In genomic region chr6:107823047-107823557, GRCh38 we compare ENCODE assay signal across 9 cellular contexts. TPM values are rescaled to one million over a fixed set of nuclear protein-coding genes. Genes with fewer than 3 reads are reported as not detected.
DNase-seq lines count a peak whose midpoint lies in the region; ATAC-seq, FAIRE-seq and TF ChIP-seq lines count a peak whose summit lies in the region.
"Had no signal": no experiment of that assay in that cellular context is flagged by ENCODE, and none has a peak within 500 bp of the region (broad histone marks: within the 10 kb centered on the region; RNA-seq: fewer than 3 reads in every experiment).

No MANE protein-coding gene starts in this region.

- H3K27ac ChIP-seq in neural cell (ENCODE audit: low read length) (peak overlapping the region; percentile 99), kidney (ENCODE audit: low read depth in 2 of 2, low read length in 2 of 2) (no peak overlapping the region)

- peak overlapping the region; percentile 72 for H3K4me3 ChIP-seq in neural cell (ENCODE audit: low read length)
- peak overlapping the region in 1 of 2 donors; percentile 6 for H3K4me3 ChIP-seq in kidney (ENCODE audit: low read length in 2 of 2)

- ATAC-seq in HG02852 (IDR thresholded peaks at IDR 0.05; ENCODE audit: unreplicated experiment): no peak
- ATAC-seq: PC-3 had no signal

- TF ChIP-seq CTCF in neural cell (IDR thresholded peaks at IDR 0.05; ENCODE audit: poor library complexity, severe bottlenecking): no peak
- TF ChIP-seq CTCF in kidney (IDR thresholded peaks at IDR 0.05; ENCODE audit: borderline replicate concordance, extremely low read depth, insufficient read depth): no peak
- no peak for TF ChIP-seq CTCF in D721Med (IDR thresholded peaks at IDR 0.05; ENCODE audit: insufficient read depth, missing control alignments)

- no peak for FAIRE-seq in kidney (lab: Jason Lieb, UNC)
- FAIRE-seq in D721Med (lab: Jason Lieb, UNC): no peak

- TF ChIP-seq EP300 in neural cell (conservative IDR thresholded peaks at IDR 0.05; ENCODE audit: poor library complexity, severe bottlenecking): no peak

- DNase-seq in stimulated activated CD4-positive, alpha-beta T cell treated with anti-CD3 and anti-CD28 coated beads, Interleukin-12 subunit alpha, Interleukin-12 subunit beta, amount 100 ng/mL, for 4 hours: peak; percentile 40
- no peak for DNase-seq in stimulated activated CD4-positive, alpha-beta T cell treated with anti-CD3 and anti-CD28 coated beads, Interleukin-2, amount 100 ng/mL, for 48 hours
- peak; percentile 16 for DNase-seq in activated gamma-delta T cell (lab: John Stamatoyannopoulos, UW)
- no peak for DNase-seq in NCI-H128 (lab: John Stamatoyannopoulos, UW; ENCODE audit: unreplicated experiment)
- no peak for DNase-seq in kidney
- DNase-seq in D721Med (ENCODE audit: insufficient read length, low spot score): no peak
- DNase-seq: PC-3 had no signal

- no peaks in the 10 kb centered on the region for H3K9me3 ChIP-seq in neural cell (ENCODE audit: low read length)
- H3K9me3 ChIP-seq in kidney (ENCODE audit: control insufficient read depth in 1 of 2, low read length in 2 of 2): no peaks in the 10 kb centered on the region

- H3K4me2 ChIP-seq in neural cell (ENCODE audit: low read length): peak overlapping the region; percentile 93

- H4K20me1 ChIP-seq in neural cell (ENCODE audit: insufficient read depth): no peaks in the 10 kb centered on the region

- H3K9ac ChIP-seq in neural cell (ENCODE audit: low read length): peak overlapping the region; percentile 75
- no peak overlapping the region for H3K9ac ChIP-seq in kidney (ENCODE audit: low read length in 2 of 2)

- no peaks in the 10 kb centered on the region for H3K36me3 ChIP-seq in neural cell (ENCODE audit: insufficient read depth, low read length)
- H3K36me3 ChIP-seq in kidney (ENCODE audit: control insufficient read depth in 1 of 2, insufficient read depth in 2 of 2, low read length in 2 of 2): no peaks in the 10 kb centered on the region

- peak overlapping the region; percentile 19 for H2AFZ ChIP-seq in neural cell (ENCODE audit: low read depth, low read length)

- peaks cover 7% of the 10 kb centered on the region for H3F3A ChIP-seq in neural cell (ENCODE audit: insufficient read depth, low read length, poor library complexity, severe bottlenecking)

- intact Hi-C loops in kidney (cut with DNase I): no loop called here

- no peaks in the 10 kb centered on the region for H3K9me2 ChIP-seq in neural cell (ENCODE audit: insufficient read depth, low read length)

- TF ChIP-seq RAD21 in neural cell (conservative IDR thresholded peaks at IDR 0.05): no peak

- H3K4me1 ChIP-seq in kidney (ENCODE audit: control insufficient read depth in 1 of 2, insufficient read depth in 1 of 2, low read depth in 1 of 2, low read length in 2 of 2): peaks cover 5 to 8% of the 10 kb centered on the region in 2 donors

- no peaks in the 10 kb centered on the region for H3K27me3 ChIP-seq in neural cell (ENCODE audit: insufficient read depth, low read depth, low read length)

- H3K79me2 ChIP-seq in neural cell (replicated peaks; ENCODE audit: insufficient read depth, low read length): peaks cover 33% of the 10 kb centered on the region

TF ChIP-seq in neural cell, 6 proteins besides CTCF, POLR2A, EP300 and RAD21:
- TF ChIP-seq MXI1 (conservative IDR thresholded peaks at IDR 0.05; ENCODE audit: poor library complexity, severe bottlenecking): no peak
- TF ChIP-seq EZH2 (IDR thresholded peaks at IDR 0.05; ENCODE audit: borderline replicate concordance, insufficient read depth, low read length, poor library complexity, severe bottlenecking): no peak
- TF ChIP-seq REST (IDR thresholded peaks at IDR 0.05; ENCODE audit: borderline replicate concordance): no peak
- no peak for TF ChIP-seq SMC3 (conservative IDR thresholded peaks at IDR 0.05; ENCODE audit: poor library complexity)
- no peak for TF ChIP-seq POLR2AphosphoS5 (IDR thresholded peaks at IDR 0.05)
- TF ChIP-seq TAF1 (IDR thresholded peaks at IDR 0.05; ENCODE audit: low read depth): no peak
TF ChIP-seq in neural cell: peak in this region for 0.

RNA-seq across cellular contexts. Expression of gene SCML4, which starts 1.0 kb away (rescaled TPM):
- polyA plus RNA-seq in neural cell (13.7 and 14.9 TPM in 2 replicates), kidney (ENCODE audit: insufficient read depth, low read depth, low replicate concordance) (0.22 TPM)
- polyA minus RNA-seq in neural cell: 41.6 and 42.9 TPM in 2 replicates
- 5.4 TPM for total RNA-seq in kidney
- total RNA-seq: PC-3 had no signal

Comparison
In these comparisons a context has a peak if more than half of its experiments do, and no peak if none do; other contexts are left out.
1. DNase-seq: peak in stimulated activated CD4-positive, alpha-beta T cell treated with anti-CD3 and anti-CD28 coated beads, Interleukin-12 subunit alpha, Interleukin-12 subunit beta, amount 100 ng/mL, for 4 hours (single experiment) and activated gamma-delta T cell (single experiment); none in stimulated activated CD4-positive, alpha-beta T cell treated with anti-CD3 and anti-CD28 coated beads, Interleukin-2, amount 100 ng/mL, for 48 hours (0 of 2), NCI-H128 (single experiment), kidney (single experiment) and D721Med (single experiment).
2. RNA of gene SCML4, which starts 1.0 kb away (polyA plus RNA-seq): 13.7 to 14.9 TPM in neural cell; 0.22 TPM in kidney (single experiment); every median in the first group is over 10 times any median in the second.